8 cellular contexts compared by ENCODE assay signal in genomic region chr6:117674991-117675657, GRCh38. TPM values are rescaled to one million over a fixed set of nuclear protein-coding genes. Genes with fewer than 3 reads are reported as not detected.
DNase-seq lines count a peak whose midpoint lies in the region; ATAC-seq and TF ChIP-seq lines count a peak whose summit lies in the region.

Gene NUS1, plus strand, starts transcription at chr6:117675469. Its CDS starts 202 bp downstream, at chr6:117675671.

- H3K4me1 ChIP-seq in HUES6 (ENCODE audit: control insufficient read depth, insufficient read depth, low read length): peaks cover 13% of the 10 kb centered on the region; the same call in 1 of the 2 replicates
- H3K4me1 ChIP-seq in NT2/D1 (ENCODE audit: insufficient read depth, insufficient read length): no peaks in the 10 kb centered on the region
- H3K4me1 ChIP-seq in endocrine pancreas (ENCODE audit: control insufficient read depth, insufficient read depth, low read length): peaks cover 17% of the 10 kb centered on the region
- H3K4me1 ChIP-seq in mesendoderm (ENCODE audit: control insufficient read depth, low read depth, low read length): peaks cover 5% of the 10 kb centered on the region

- H2BK5ac ChIP-seq in mesendoderm (ENCODE audit: low read length): no peak within 1 kb of the TSS

- H3K4me3 ChIP-seq in HUES6 (ENCODE audit: low read depth, low read length) (peak within 1 kb of the TSS; percentile 74), NT2/D1 (ENCODE audit: insufficient read length, low read depth) (peak within 1 kb of the TSS; percentile 78), endocrine pancreas (ENCODE audit: control insufficient read depth, insufficient read depth, low read length) (peak within 1 kb of the TSS; percentile 80), mesendoderm (ENCODE audit: low read length) (peak within 1 kb of the TSS; percentile 59)

- peaks cover 39% of the 10 kb centered on the region for H3K79me2 ChIP-seq in mesendoderm (ENCODE audit: control insufficient read depth, insufficient read depth, low read length)

- intact Hi-C loops in Calu3 (cut with micrococcal nuclease; ENCODE audit: unreplicated experiment): no loop called here

- peaks cover 5% of the 10 kb centered on the region for H3K79me1 ChIP-seq in mesendoderm (ENCODE audit: low read length)

- no peak within 1 kb of the TSS for H2AK5ac ChIP-seq in mesendoderm (ENCODE audit: low read length)

- peaks cover 36% of the 10 kb centered on the region for H3K4me1 Mint-ChIP-seq in Calu3 (ENCODE audit: low read depth, unreplicated experiment)

- CTCF ChIA-PET in Calu3 (lab: Charles Lee): no interaction called here

- peak within 1 kb of the TSS; percentile 40; the same call in 1 of the 2 replicates for H3K27ac ChIP-seq in HUES6 (ENCODE audit: low read depth, low read length)
- no peak within 1 kb of the TSS for H3K27ac ChIP-seq in mesendoderm (ENCODE audit: low read depth, low read length)

- no peak within 1 kb of the TSS for H3K23ac ChIP-seq in mesendoderm (ENCODE audit: low read length)

- no peaks in the 10 kb centered on the region for H3K27me3 ChIP-seq in HUES6 (ENCODE audit: control insufficient read depth, insufficient read depth, low read length)
- H3K27me3 ChIP-seq in NT2/D1 (ENCODE audit: insufficient read depth, insufficient read length): no peaks in the 10 kb centered on the region
- H3K27me3 ChIP-seq in endocrine pancreas (ENCODE audit: control insufficient read depth, insufficient read depth, low read length): no peaks in the 10 kb centered on the region
- H3K27me3 ChIP-seq in mesendoderm (ENCODE audit: insufficient read depth, low read length, poor library complexity): no peaks in the 10 kb centered on the region

- H4K5ac ChIP-seq in mesendoderm (ENCODE audit: low read length): peak within 1 kb of the TSS; percentile 85

- H3K36me3 ChIP-seq in HUES6 (ENCODE audit: control insufficient read depth, insufficient read depth, low read length) (peaks cover 12% of the 10 kb centered on the region), NT2/D1 (ENCODE audit: insufficient read depth, insufficient read length, low read length) (peaks cover 34% of the 10 kb centered on the region), endocrine pancreas (ENCODE audit: control insufficient read depth, insufficient read depth, low read length) (no peaks in the 10 kb centered on the region), mesendoderm (ENCODE audit: control insufficient read depth, insufficient read depth, low read length) (no peaks in the 10 kb centered on the region)

- peaks cover 42% of the 10 kb centered on the region for H3K36me3 Mint-ChIP-seq in Calu3 (ENCODE audit: insufficient read depth, unreplicated experiment)

- H2BK15ac ChIP-seq in mesendoderm (replicated peaks; ENCODE audit: low read depth): no peak within 1 kb of the TSS

- H3K4ac ChIP-seq in mesendoderm (ENCODE audit: low read depth, low read length): no peak within 1 kb of the TSS

- ATAC-seq in GM21447 (IDR thresholded peaks at IDR 0.05; ENCODE audit: unreplicated experiment): peak; percentile 98

- H2BK120ac ChIP-seq in mesendoderm (ENCODE audit: low read depth, low read length): peak within 1 kb of the TSS; percentile 13

- H3K4me3 Mint-ChIP-seq in Calu3 (ENCODE audit: low read depth, unreplicated experiment): peak within 1 kb of the TSS; percentile 84

- DNase-seq in Calu3 (peak; percentile 98), NT2/D1 (ENCODE audit: low read depth, low spot score) (peak; percentile 91), mesendoderm (peak; percentile 99)
- peak; percentile 91 to 94 (median 92) for DNase-seq in activated CD8-positive, alpha-beta memory T cell treated with anti-CD3 and anti-CD28 coated beads for 48 hours (ENCODE audit: low read depth in 2 of 3, low spot score in 2 of 3)
- peak; percentile 97 for DNase-seq in stimulated activated CD8-positive, alpha-beta memory T cell treated with anti-CD3 and anti-CD28 coated beads, Interleukin-12 subunit alpha, Interleukin-12 subunit beta, amount 100 ng/mL, for 4 hours (ENCODE audit: low read depth)

- no peaks in the 10 kb centered on the region for H3K27me3 Mint-ChIP-seq in Calu3 (ENCODE audit: unreplicated experiment)

- H3K18ac ChIP-seq in mesendoderm (ENCODE audit: low read length): no peak within 1 kb of the TSS

- TF ChIP-seq CTCF in Calu3 (IDR thresholded peaks at IDR 0.05; ENCODE audit: unreplicated experiment): peak; percentile 58

- peak within 1 kb of the TSS; percentile 98 for H3K27ac Mint-ChIP-seq in Calu3 (ENCODE audit: unreplicated experiment)

- no TSS peak for BruUV-seq in Calu3 (replicated peaks; lab: Mats Ljungman, UMichigan)

- peak within 1 kb of the TSS; percentile 88 for H3K4me2 ChIP-seq in mesendoderm (ENCODE audit: low read length)

- H3K56ac ChIP-seq in mesendoderm (ENCODE audit: low read length): peak within 1 kb of the TSS; percentile 88

- H3K9me3 Mint-ChIP-seq in Calu3 (ENCODE audit: low read depth, unreplicated experiment): peaks cover 3% of the 10 kb centered on the region

- WGBS in mesendoderm (ENCODE audit: extremely low coverage, insufficient coverage, low lambda C conversion rate): no CpG with 5 or more reads among the region's 53 CpGs

- H3K9me3 ChIP-seq in HUES6 (ENCODE audit: control insufficient read depth, insufficient read depth, low read depth, low read length) (peaks cover 4% of the 10 kb centered on the region), NT2/D1 (ENCODE audit: insufficient read depth, low read length) (peaks cover 55% of the 10 kb centered on the region), endocrine pancreas (ENCODE audit: control insufficient read depth, low read length) (no peaks in the 10 kb centered on the region)

- H4K8ac ChIP-seq in mesendoderm (ENCODE audit: low read depth, low read length): peak within 1 kb of the TSS; percentile 67

- H3K9ac ChIP-seq in HUES6 (ENCODE audit: low read length): peak within 1 kb of the TSS; percentile 93
- peak within 1 kb of the TSS; percentile 85 for H3K9ac ChIP-seq in NT2/D1 (ENCODE audit: insufficient read length, low read depth)
- peak within 1 kb of the TSS; percentile 84 for H3K9ac ChIP-seq in endocrine pancreas (ENCODE audit: control insufficient read depth, insufficient read depth, low read length)
- peak within 1 kb of the TSS; percentile 75 for H3K9ac ChIP-seq in mesendoderm (ENCODE audit: low read length)

RNA-seq across cellular contexts. Expression of gene NUS1, which starts in this region (rescaled TPM):
- 45.9 and 52.0 TPM in 2 replicates for total RNA-seq in Calu3 (2022)
- polyA plus RNA-seq in mesendoderm (2013, experiment 1 of 2): 53.2 TPM
- 52.3 TPM for polyA plus RNA-seq in mesendoderm (2013, experiment 2 of 2)
